ENCODE assay signal across 16 cellular contexts in genomic region chr16:59252317-59252716, GRCh38.
A peak's percentile ranks its signal among the peaks of the same experiment; 100 is the strongest.
DNase-seq lines count a peak whose midpoint lies in the region; TF ChIP-seq lines count a peak whose summit lies in the region.
"Had no signal": no experiment of that assay in that cellular context is flagged by ENCODE, and none has a peak within 500 bp of the region (broad histone marks: within the 10 kb centered on the region; RNA-seq: fewer than 3 reads in every experiment).

No MANE protein-coding gene starts in this region.

- H3K27me3 Mint-ChIP-seq in H9 (ENCODE audit: low read depth), result no peaks in the 10 kb centered on the region; the same call in 1 of the 2 replicates
- H3K27me3 Mint-ChIP-seq in endodermal cell (ENCODE audit: insufficient read depth), result no peaks in the 10 kb centered on the region

- H3K27ac ChIP-seq in H9 (ENCODE audit: insufficient read length, low read depth, low read length) (no peak overlapping the region), endodermal cell (ENCODE audit: low read depth, low read length) (no peak overlapping the region)

- H3K9me3 ChIP-seq in H9 (ENCODE audit: control insufficient read depth, low read depth, low read length) (no peaks in the 10 kb centered on the region), endodermal cell (ENCODE audit: control insufficient read depth, low read length) (peaks cover 9% of the 10 kb centered on the region)
- H3K9me3 ChIP-seq: Caco-2, HAP-1 had no signal

- no peak overlapping the region for H3K14ac ChIP-seq in H9 (ENCODE audit: insufficient read depth, low read length)

- no peak overlapping the region for H2AFZ ChIP-seq in H9 (ENCODE audit: low read length)

- DNase-seq in H9, result no peak
- DNase-seq in endodermal cell, result no peak
- DNase-seq in iPS-NIHi7 (ENCODE audit: extremely low spot score), result peak; percentile 22
- no peak for DNase-seq in NCI-H345 (lab: John Stamatoyannopoulos, UW)
- DNase-seq in SW 1271 (lab: John Stamatoyannopoulos, UW), result no peak
- no peak for DNase-seq in HuH-7 (ENCODE audit: low spot score)
- no peak for DNase-seq in NCI-H1930 (lab: John Stamatoyannopoulos, UW)
- DNase-seq: C1 segment of cervical spinal cord; Caco-2; CD8-positive, alpha-beta T cell; DMS153; DND-41; GDM1; HFFc6 had no signal

- H4K8ac ChIP-seq in H9 (replicated peaks; ENCODE audit: insufficient read length, low read depth, low read length), result no peak overlapping the region

- no peaks in the 10 kb centered on the region for H3K79me2 ChIP-seq in H9 (ENCODE audit: insufficient read depth, low read length)

- H3K56ac ChIP-seq in H9 (ENCODE audit: insufficient read length, low read depth, low read length), result no peak overlapping the region

- no peak overlapping the region for H2BK20ac ChIP-seq in H9 (ENCODE audit: low read depth, low read length, poor library complexity, severe bottlenecking)

- H3K4ac ChIP-seq in H9 (ENCODE audit: low read depth, low read length), result no peak overlapping the region

- H2BK15ac ChIP-seq in H9 (ENCODE audit: low read depth, low read length), result no peak overlapping the region

- H4K20me1 ChIP-seq in H9 (ENCODE audit: control insufficient read depth, insufficient read depth, insufficient read length), result no peaks in the 10 kb centered on the region

- H3K27me3 ChIP-seq in H9 (ENCODE audit: insufficient read depth, low read length) (no peaks in the 10 kb centered on the region), endodermal cell (ENCODE audit: control insufficient read depth, insufficient read depth, low read length, poor library complexity, severe bottlenecking) (no peaks in the 10 kb centered on the region)

- H3K9ac ChIP-seq in H9 (ENCODE audit: extremely low read depth, insufficient read length, low read length) (no peak overlapping the region), endodermal cell (ENCODE audit: extremely low read depth, low read length, poor library complexity, severe bottlenecking) (no peak overlapping the region)

- H3K4me3 Mint-ChIP-seq in H9 (no peak overlapping the region), endodermal cell (no peak overlapping the region)
- H3K4me3 Mint-ChIP-seq: CD8-positive, alpha-beta T cell; HFFc6 had no signal

- H3K79me1 ChIP-seq in H9 (ENCODE audit: insufficient read depth, low read depth, low read length, poor library complexity, severe bottlenecking), result no peaks in the 10 kb centered on the region

- H2BK12ac ChIP-seq in H9 (ENCODE audit: insufficient read length, low read depth, low read length), result no peak overlapping the region

- H3K4me1 Mint-ChIP-seq in H9 (peaks cover 10 to 13% of the 10 kb centered on the region in 2 experiments), endodermal cell (peaks cover 2% of the 10 kb centered on the region)

- H3K36me3 ChIP-seq in endodermal cell (ENCODE audit: control insufficient read depth, insufficient read depth, low read length), result no peaks in the 10 kb centered on the region
- H3K36me3 ChIP-seq: HAP-1 had no signal

- no peak overlapping the region for H3K4me3 ChIP-seq in endodermal cell (ENCODE audit: low read length)
- H3K4me3 ChIP-seq: GM12878, HAP-1 had no signal

- peak; percentile 49; the same call in 2 of the 3 replicates for TF ChIP-seq CTCF in H9 (conservative IDR thresholded peaks at IDR 0.05)
- peak; percentile 76 for TF ChIP-seq CTCF in endodermal cell (conservative IDR thresholded peaks at IDR 0.05)

- H3K36me3 Mint-ChIP-seq in H9 (ENCODE audit: insufficient read depth in 1 of 3, low read depth in 3 of 3) (peaks cover 0 to 5% (median 0%) of the 10 kb centered on the region in 3 experiments; a peak in 1 of 7 replicates), endodermal cell (ENCODE audit: low read depth) (no peaks in the 10 kb centered on the region)
- H3K36me3 Mint-ChIP-seq: CD8-positive, alpha-beta T cell had no signal

- no peak overlapping the region for H2BK5ac ChIP-seq in H9 (ENCODE audit: insufficient read length, low read length)

- no peak overlapping the region; a peak in 1 of 7 replicates for H3K27ac Mint-ChIP-seq in H9
- no peak overlapping the region for H3K27ac Mint-ChIP-seq in endodermal cell
- H3K27ac Mint-ChIP-seq: CD8-positive, alpha-beta T cell; HFFc6 had no signal

- no peak overlapping the region for H4K91ac ChIP-seq in H9 (ENCODE audit: insufficient read length, low read depth, low read length)

- no peak overlapping the region for H3K18ac ChIP-seq in H9 (ENCODE audit: insufficient read length, low read depth, low read length)

- WGBS in H9 (ENCODE audit: extremely low coverage, insufficient read length, low lambda C conversion rate), result no CpG with 5 or more reads among the region's 3 CpGs
- WGBS in endodermal cell (ENCODE audit: insufficient coverage in 1 of 2, insufficient read length in 1 of 2), 2 experiments, result 85 to 90% methylated on average over 3 of the region's 3 CpGs

- H2AK5ac ChIP-seq in H9 (ENCODE audit: insufficient read length, low read length), result no peak overlapping the region

- no peak overlapping the region for H3K4me2 ChIP-seq in H9 (ENCODE audit: insufficient read depth, insufficient read length, low read length)

- H3K23ac ChIP-seq in H9 (ENCODE audit: insufficient read length, low read depth, low read length), result no peak overlapping the region

- H3K4me1 ChIP-seq in H9 (ENCODE audit: insufficient read depth, low read length), result no peaks in the 10 kb centered on the region
- no peaks in the 10 kb centered on the region for H3K4me1 ChIP-seq in endodermal cell (ENCODE audit: control insufficient read depth, insufficient read depth, low read length)
- H3K4me1 ChIP-seq: Caco-2, HAP-1 had no signal

- no peaks in the 10 kb centered on the region for H3K23me2 ChIP-seq in H9 (ENCODE audit: insufficient read length, low read depth, low read length, poor library complexity, severe bottlenecking)

- no peak overlapping the region for H4K5ac ChIP-seq in H9 (ENCODE audit: insufficient read length, low read depth, low read length)

- H3K9me3 Mint-ChIP-seq in H9, result 0 out of 5 replicates have a peak, but pooled peaks cover 2 to 4% of the 10 kb centered on the region in 2 experiments
- peaks cover 4% of the 10 kb centered on the region for H3K9me3 Mint-ChIP-seq in endodermal cell
- H3K9me3 Mint-ChIP-seq: HFFc6 had no signal

- no peak overlapping the region for H3T11ph ChIP-seq in H9 (ENCODE audit: low read length)

- no peak overlapping the region for H2BK120ac ChIP-seq in H9 (ENCODE audit: low read depth, low read length, poor library complexity, severe bottlenecking)
